Comparison of ENCODE assay signal across 8 cellular contexts in the genomic region with DNA sequence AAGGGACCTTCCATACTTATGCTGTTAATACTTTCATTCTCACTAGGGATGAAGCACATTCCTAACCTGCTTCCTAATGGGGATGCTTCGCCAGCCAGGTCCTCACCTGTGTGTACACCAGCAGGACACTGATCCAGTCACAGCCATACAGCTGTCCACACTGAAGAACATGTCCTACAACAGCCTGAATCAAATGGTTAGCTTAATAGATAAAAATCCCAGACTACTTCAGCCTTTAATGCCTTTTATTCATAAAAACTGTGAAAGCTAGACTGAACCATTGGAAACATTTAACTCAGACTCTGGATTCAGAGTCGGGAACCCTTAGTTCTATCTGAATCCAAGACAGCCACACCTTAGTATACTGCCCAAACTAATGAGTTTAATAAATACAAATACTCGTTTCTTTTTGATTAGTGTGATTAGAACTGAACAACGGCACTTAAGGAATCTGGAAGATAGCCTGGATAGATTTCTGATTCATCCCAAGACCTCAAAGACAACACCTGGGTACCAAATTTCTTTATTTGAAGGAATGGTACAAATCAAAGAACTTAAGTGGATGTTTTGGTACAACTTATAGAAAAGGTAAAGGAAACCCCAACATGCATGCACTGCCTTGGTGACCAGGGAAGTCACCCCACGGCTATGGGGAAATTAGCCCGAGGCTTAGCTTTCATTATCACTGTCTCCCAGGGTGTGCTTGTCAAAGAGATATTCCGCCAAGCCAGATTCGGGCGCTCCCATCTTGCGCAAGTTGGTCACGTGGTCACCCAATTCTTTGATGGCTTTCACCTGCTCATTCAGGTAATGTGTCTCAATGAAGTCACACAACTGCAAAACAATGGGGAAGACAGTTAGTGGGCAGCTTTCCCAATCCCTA. TPM values are rescaled to one million over a fixed set of nuclear protein-coding genes. Genes with fewer than 3 reads are reported as not detected.
A peak's percentile ranks its signal among the peaks of the same experiment; 100 is the strongest.
DNase-seq lines count a peak whose midpoint lies in the region; ATAC-seq and TF ChIP-seq lines count a peak whose summit lies in the region.
"Not testable (repeated sequence)": the region's sequence is repeated elsewhere in the genome, so short reads cannot be mapped to it uniquely, and the experiment has no call there.

No MANE protein-coding gene starts in this region.

- H3K4me1 Mint-ChIP-seq in activated T-cell treated with anti-CD3 and anti-CD28 coated beads, Interleukin-2, amount 50 U/mL, for 72 hours (ENCODE audit: low read depth): peaks cover 44% of the 10 kb centered on the region
- H3K4me1 Mint-ChIP-seq in central memory CD8-positive, alpha-beta T cell: peaks cover 55% of the 10 kb centered on the region

- H3K27ac Mint-ChIP-seq in activated T-cell treated with anti-CD3 and anti-CD28 coated beads, Interleukin-2, amount 50 U/mL, for 72 hours: peak overlapping the region; percentile 43
- H3K27ac Mint-ChIP-seq in central memory CD8-positive, alpha-beta T cell (ENCODE audit: low read depth): peak overlapping the region; percentile 94

- H3K4me1 ChIP-seq in muscle layer of duodenum (ENCODE audit: control insufficient read depth in 1 of 2, insufficient read depth in 2 of 2, low read length in 2 of 2) (peaks cover 24 to 50% of the 10 kb centered on the region in 2 donors), skeletal muscle tissue (ENCODE audit: control insufficient read depth in 3 of 3, insufficient read depth in 3 of 3, low read length in 3 of 3) (peaks cover 46 to 60% (median 52%) of the 10 kb centered on the region in 3 donors)

- not testable (repeated sequence) for H3K27me3 ChIP-seq in muscle layer of duodenum (ENCODE audit: low read depth, low read length); skeletal muscle tissue (ENCODE audit: control insufficient read depth in 3 of 3, insufficient read depth in 3 of 3, low read length in 3 of 3)

- POLR2A ChIA-PET in RWPE1 (lab: Yijun Ruan, JAX; ENCODE audit: low non-redundant PET): interaction anchor here (0.7 kb wide), 1 partner anchor 10 kb away, joined by 5 read pairs; no protein-coding TSS in a partner anchor

- not testable (repeated sequence) for ATAC-seq in activated T-cell treated with anti-CD3 and anti-CD28 coated beads, Interleukin-2, amount 50 U/mL, for 72 hours (replicated peaks in 1 of 2); central memory CD8-positive, alpha-beta T cell (replicated peaks; ENCODE audit: extremely low read depth, poor library complexity, severe bottlenecking)

- H3K9me3 Mint-ChIP-seq in activated T-cell treated with anti-CD3 and anti-CD28 coated beads, Interleukin-2, amount 50 U/mL, for 72 hours; central memory CD8-positive, alpha-beta T cell: not testable (repeated sequence)

- intact Hi-C loops in cardiac septum (cut with DNase I): not testable (repeated sequence)

- peaks cover 27 to 44% of the 10 kb centered on the region in 2 donors for H3K36me3 ChIP-seq in muscle layer of duodenum (ENCODE audit: control insufficient read depth in 1 of 2, insufficient read depth in 2 of 2, low read length in 2 of 2)
- H3K36me3 ChIP-seq in skeletal muscle tissue (ENCODE audit: control insufficient read depth in 3 of 3, insufficient read depth in 3 of 3, low read length in 3 of 3): peaks cover 24 to 29% (median 28%) of the 10 kb centered on the region in 3 donors

- not testable (repeated sequence) for TF ChIP-seq CTCF in 22Rv1 (IDR thresholded peaks at IDR 0.05); RWPE1 (conservative IDR thresholded peaks at IDR 0.05; ENCODE audit: low read depth)

- not testable (repeated sequence) for H3K27me3 Mint-ChIP-seq in activated T-cell treated with anti-CD3 and anti-CD28 coated beads, Interleukin-2, amount 50 U/mL, for 72 hours (ENCODE audit: low read depth); central memory CD8-positive, alpha-beta T cell

- peak overlapping the region; percentile 93 for H3K27ac ChIP-seq in 22Rv1
- peak overlapping the region; percentile 69 for H3K27ac ChIP-seq in RWPE1
- H3K27ac ChIP-seq in muscle layer of duodenum (ENCODE audit: low read length): peak overlapping the region; percentile 97
- peak overlapping the region; percentile 97 for H3K27ac ChIP-seq in skeletal muscle tissue (ENCODE audit: low read depth, low read length)

- not testable (repeated sequence) for H3K9me3 ChIP-seq in muscle layer of duodenum (ENCODE audit: control insufficient read depth in 1 of 2, low read length in 2 of 2); skeletal muscle tissue (ENCODE audit: control insufficient read depth in 3 of 3, low read length in 3 of 3)

- H3K4me3 ChIP-seq in muscle layer of duodenum (ENCODE audit: low read depth in 1 of 2, low read length in 2 of 2): peak overlapping the region; percentile 100
- H3K4me3 ChIP-seq in skeletal muscle tissue (ENCODE audit: low read length in 3 of 3): not testable (repeated sequence)

- H3K9ac ChIP-seq in skeletal muscle tissue (ENCODE audit: low read depth in 1 of 3, low read length in 3 of 3): peak overlapping the region in 1 of 3 donors; percentile 94

- TF ChIP-seq POLR2A in GM15510 (IDR thresholded peaks at IDR 0.05; ENCODE audit: borderline replicate concordance, extremely low read depth, insufficient read length): peak; percentile 26

- peaks cover 21 to 29% of the 10 kb centered on the region in 2 donors for H3K36me3 Mint-ChIP-seq in activated T-cell treated with anti-CD3 and anti-CD28 coated beads, Interleukin-2, amount 50 U/mL, for 72 hours (ENCODE audit: insufficient read depth in 2 of 2)
- H3K36me3 Mint-ChIP-seq in central memory CD8-positive, alpha-beta T cell (ENCODE audit: insufficient read depth): peaks cover 66% of the 10 kb centered on the region

- DNase-seq in RWPE1 (ENCODE audit: low spot score); activated T-cell treated with anti-CD3 and anti-CD28 coated beads, Interleukin-2, amount 50 U/mL, for 72 hours; central memory CD8-positive, alpha-beta T cell (ENCODE audit: low spot score in 2 of 2): not testable (repeated sequence)
- DNase-seq in cardiac septum (ENCODE audit: low spot score): peak; percentile 72

- CTCF ChIA-PET in RWPE1 (lab: Yijun Ruan, JAX): interaction anchor here (1.0 kb wide), 1 partner anchor 118 kb away, joined by 4 read pairs; no protein-coding TSS in a partner anchor

- H3K4me3 Mint-ChIP-seq in activated T-cell treated with anti-CD3 and anti-CD28 coated beads, Interleukin-2, amount 50 U/mL, for 72 hours: peak overlapping the region; percentile 84 to 98
- peak overlapping the region; percentile 90 for H3K4me3 Mint-ChIP-seq in central memory CD8-positive, alpha-beta T cell

RNA-seq across cellular contexts. Expression of gene FTH1, which starts 3.1 kb away (rescaled TPM):
- total RNA-seq in activated T-cell treated with anti-CD3 and anti-CD28 coated beads, Interleukin-2, amount 50 U/mL, for 72 hours: 1,000 to 10,000 TPM; 1,135 to 1,244 TPM
- 3,174 TPM for total RNA-seq in cardiac septum
- 276 TPM for total RNA-seq in skeletal muscle tissue

RNA-seq across cellular contexts. Expression of gene BEST1, which starts 14.1 kb away (rescaled TPM):
- total RNA-seq in activated T-cell treated with anti-CD3 and anti-CD28 coated beads, Interleukin-2, amount 50 U/mL, for 72 hours: 1 to 10 TPM; 1.9 to 4.1 TPM
- total RNA-seq in cardiac septum: 1.1 TPM
- 2.1 TPM for total RNA-seq in skeletal muscle tissue

RNA-seq across cellular contexts. Expression of gene RAB3IL1, which starts 46.9 kb away (rescaled TPM):
- total RNA-seq in activated T-cell treated with anti-CD3 and anti-CD28 coated beads, Interleukin-2, amount 50 U/mL, for 72 hours: under 1 TPM; 0.34 to 0.49 TPM
- total RNA-seq in cardiac septum (9.4 TPM), skeletal muscle tissue (9.4 TPM)
